Comparison of ENCODE assay signal across 8 cellular contexts in the genomic region with DNA sequence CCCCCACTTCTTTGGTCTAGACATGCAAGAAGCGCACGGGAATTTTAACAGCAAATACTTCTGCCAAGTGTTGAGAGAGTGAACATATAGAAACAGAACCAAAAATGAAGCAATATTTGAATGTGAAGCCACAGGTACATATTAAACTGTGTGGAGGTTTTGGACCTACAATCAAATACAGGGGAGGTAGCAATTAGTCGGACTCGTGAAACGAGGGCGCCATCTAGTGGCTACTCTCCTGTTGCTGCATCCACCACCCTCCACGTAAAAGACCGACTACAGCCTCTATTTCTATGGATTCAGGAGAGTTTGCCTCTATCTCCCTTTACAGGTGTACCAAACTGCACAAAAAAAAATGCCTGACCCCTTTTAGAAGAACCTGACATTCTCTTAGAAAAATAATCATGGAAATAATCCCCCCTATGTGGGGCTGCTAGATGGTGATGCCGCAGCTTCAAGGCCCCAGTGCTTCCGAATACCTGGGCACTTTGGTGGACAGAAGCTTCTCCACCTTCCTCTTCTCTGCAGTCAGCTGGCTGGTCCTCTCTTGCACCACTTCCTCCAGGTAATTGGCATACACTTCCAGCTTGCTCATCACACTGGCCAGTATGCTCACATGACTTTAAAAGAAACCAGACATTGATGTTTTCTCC. TPM values are rescaled to one million over a fixed set of nuclear protein-coding genes. Genes with fewer than 3 reads are reported as not detected.
A peak's percentile ranks its signal among the peaks of the same experiment; 100 is the strongest.
DNase-seq lines count a peak whose midpoint lies in the region; ATAC-seq and TF ChIP-seq lines count a peak whose summit lies in the region.

No MANE protein-coding gene starts in this region.

- DNase-seq in DMS 273 treated with DMSO at 0.1 percent for 48 hours (lab: John Stamatoyannopoulos, UW) (peak; percentile 5), Kasumi-1 (lab: John Stamatoyannopoulos, UW) (peak; percentile 80 to 88), SKM-1 (lab: John Stamatoyannopoulos, UW; ENCODE audit: unreplicated experiment) (peak; percentile 31), cardiac septum (ENCODE audit: low spot score) (peak; percentile 82), pulmonary artery endothelial cell (ENCODE audit: low read depth, low spot score) (peak; percentile 54), vagina (ENCODE audit: extremely low spot score in 2 of 2) (no peak)
- peak; percentile 63 for DNase-seq in activated naive CD8-positive, alpha-beta T cell treated with anti-CD3 and anti-CD28 coated beads, Interleukin-2, amount 10 ng/mL, durations not matched to agents 7 days and 5 days

- H3K4me3 ChIP-seq in vagina, result no peak overlapping the region

- peak; percentile 87 for ATAC-seq in GM21526 (IDR thresholded peaks at IDR 0.05; ENCODE audit: low FRiP score, unreplicated experiment)
- peak; percentile 89 for ATAC-seq in activated naive CD8-positive, alpha-beta T cell treated with anti-CD3 and anti-CD28 coated beads, Interleukin-2, amount 10 ng/mL, durations not matched to agents 7 days and 5 days (ENCODE audit: low read depth)

- H3K36me3 Mint-ChIP-seq in activated naive CD8-positive, alpha-beta T cell treated with anti-CD3 and anti-CD28 coated beads, Interleukin-2, amount 10 ng/mL, durations not matched to agents 7 days and 5 days, result no peaks in the 10 kb centered on the region

- no peaks in the 10 kb centered on the region for H3K9me3 Mint-ChIP-seq in activated naive CD8-positive, alpha-beta T cell treated with anti-CD3 and anti-CD28 coated beads, Interleukin-2, amount 10 ng/mL, durations not matched to agents 7 days and 5 days

- no peak overlapping the region for H3K27ac Mint-ChIP-seq in activated naive CD8-positive, alpha-beta T cell treated with anti-CD3 and anti-CD28 coated beads, Interleukin-2, amount 10 ng/mL, durations not matched to agents 7 days and 5 days

- TF ChIP-seq CTCF in vagina (IDR thresholded peaks at IDR 0.05), result peak; percentile 31 to 92 (median 61)

- no peak overlapping the region for H3K27ac ChIP-seq in vagina

- POLR2A ChIA-PET in activated naive CD8-positive, alpha-beta T cell treated with anti-CD3 and anti-CD28 coated beads, Interleukin-2, amount 10 ng/mL, durations not matched to agents 7 days and 5 days (lab: Charles Lee), result no interaction called here

- no peak for TF ChIP-seq POLR2A in vagina (IDR thresholded peaks at IDR 0.05)

- H3K4me1 ChIP-seq in vagina, result no peaks in the 10 kb centered on the region

- no peaks in the 10 kb centered on the region for H3K27me3 ChIP-seq in vagina

- H3K27me3 Mint-ChIP-seq in activated naive CD8-positive, alpha-beta T cell treated with anti-CD3 and anti-CD28 coated beads, Interleukin-2, amount 10 ng/mL, durations not matched to agents 7 days and 5 days, result peaks cover 14% of the 10 kb centered on the region

- H3K4me3 Mint-ChIP-seq in activated naive CD8-positive, alpha-beta T cell treated with anti-CD3 and anti-CD28 coated beads, Interleukin-2, amount 10 ng/mL, durations not matched to agents 7 days and 5 days, result no peak overlapping the region

- peaks cover 2% of the 10 kb centered on the region for H3K4me1 Mint-ChIP-seq in activated naive CD8-positive, alpha-beta T cell treated with anti-CD3 and anti-CD28 coated beads, Interleukin-2, amount 10 ng/mL, durations not matched to agents 7 days and 5 days

- intact Hi-C loops in cardiac septum (cut with DNase I) (loop anchor here (5.0 to 10.0 kb wide), 3 partner anchors 120 to 560 kb away; no protein-coding TSS in a partner anchor), vagina (cut with DNase I) (no loop called here)

- H3K36me3 ChIP-seq in vagina, result no peaks in the 10 kb centered on the region

- no peaks in the 10 kb centered on the region for H3K9me3 ChIP-seq in vagina

RNA-seq across cellular contexts. Expression of a gene that starts 31.7 kb away (rescaled TPM):
- not detected for total RNA-seq in activated naive CD8-positive, alpha-beta T cell treated with anti-CD3 and anti-CD28 coated beads, Interleukin-2, amount 10 ng/mL, durations not matched to agents 7 days and 5 days
- total RNA-seq in cardiac septum (not detected), pulmonary artery endothelial cell (not detected in 2 replicates), vagina (not detected)

RNA-seq across cellular contexts. Expression of a gene that starts 59.0 kb away (rescaled TPM):
- 10 to 100 TPM; 55.8 to 59.5 TPM for total RNA-seq in activated naive CD8-positive, alpha-beta T cell treated with anti-CD3 and anti-CD28 coated beads, Interleukin-2, amount 10 ng/mL, durations not matched to agents 7 days and 5 days
- 5.1 TPM for total RNA-seq in cardiac septum
- 11.9 and 22.7 TPM in 2 replicates for total RNA-seq in pulmonary artery endothelial cell
- total RNA-seq in vagina, result 8.3 TPM

Comparison
In these comparisons a context has a peak if more than half of its experiments do, and no peak if none do; other contexts are left out.
1. DNase-seq: peak in DMS 273 treated with DMSO at 0.1 percent for 48 hours (single experiment), Kasumi-1 (2 of 2), SKM-1 (single experiment), activated naive CD8-positive, alpha-beta T cell treated with anti-CD3 and anti-CD28 coated beads, Interleukin-2, amount 10 ng/mL, durations not matched to agents 7 days and 5 days (single experiment), cardiac septum (single experiment) and pulmonary artery endothelial cell (single experiment); none in vagina (0 of 2).